In the genomic region with DNA sequence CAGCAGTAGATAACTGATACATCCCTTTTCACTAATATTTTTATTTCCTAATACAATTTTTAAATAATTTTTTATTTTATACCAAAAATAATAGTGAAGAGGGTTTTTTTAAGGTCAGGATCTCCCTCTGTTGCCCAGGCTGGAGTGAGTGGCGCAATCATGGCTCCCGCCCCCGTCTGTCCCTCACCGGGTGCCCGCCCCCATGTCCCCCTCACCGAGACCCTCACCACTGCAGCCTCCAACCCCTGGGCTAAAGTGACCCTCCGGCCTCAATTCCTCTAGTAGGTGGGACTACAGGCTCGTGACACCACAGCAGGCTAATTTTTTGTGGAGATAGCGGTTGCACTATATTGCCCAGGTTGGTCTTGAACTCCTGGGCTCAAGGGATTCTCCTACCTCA, we compare ENCODE assay signal across 8 cellular contexts. TPM values are rescaled to one million over a fixed set of nuclear protein-coding genes. Genes with fewer than 3 reads are reported as not detected.
DNase-seq lines count a peak whose midpoint lies in the region; ATAC-seq and TF ChIP-seq lines count a peak whose summit lies in the region.

No MANE protein-coding gene starts in this region.

- no peak for TF ChIP-seq CTCF in CD14-positive monocyte (IDR thresholded peaks at IDR 0.05)
- no peak for TF ChIP-seq CTCF in Panc1 (IDR thresholded peaks at IDR 0.05)
- no peak for TF ChIP-seq CTCF in epithelial cell of proximal tubule (conservative IDR thresholded peaks at IDR 0.05; ENCODE audit: low read depth, low read length)
- no peak for TF ChIP-seq CTCF in osteoblast (IDR thresholded peaks at IDR 0.05; ENCODE audit: extremely low read depth, low read depth, low read length)

- H3K9me3 Mint-ChIP-seq in CD14-positive monocyte: no peaks in the 10 kb centered on the region

- H3K27ac Mint-ChIP-seq in CD14-positive monocyte: peak overlapping the region; percentile 93 to 98 (median 96)

- CTCF ChIA-PET in Panc1 (lab: Charles Lee): no interaction called here

- peak overlapping the region; percentile 91 for H2AFZ ChIP-seq in osteoblast (ENCODE audit: low read length)

- peak overlapping the region; percentile 89 to 94 for H3K4me3 Mint-ChIP-seq in CD14-positive monocyte

- H3K4me2 ChIP-seq in osteoblast (ENCODE audit: insufficient read depth, low read length): peak overlapping the region; percentile 84

- H3K9me3 ChIP-seq in Panc1 (ENCODE audit: control insufficient read depth, insufficient read depth, low read depth, low read length) (no peaks in the 10 kb centered on the region), osteoblast (ENCODE audit: low read depth, low read length) (no peaks in the 10 kb centered on the region)

- H3K36me3 Mint-ChIP-seq in CD14-positive monocyte: no peaks in the 10 kb centered on the region

- peaks cover 24% of the 10 kb centered on the region for H3K4me1 Mint-ChIP-seq in CD14-positive monocyte

- in situ Hi-C loops in Panc1 (cut with HindIII; ENCODE audit: low pct_unique_long_range_greater_than_20kb, low sequenced_read_pairs): no loop called here

- H3K27me3 Mint-ChIP-seq in CD14-positive monocyte (ENCODE audit: low read depth in 3 of 3): peaks cover 0 to 2% (median 0%) of the 10 kb centered on the region in 3 donors

- H3K27ac ChIP-seq in Panc1 (ENCODE audit: low read length) (peak overlapping the region; percentile 82), osteoblast (ENCODE audit: low read depth, low read length) (peak overlapping the region; percentile 65)

- H3K4me1 ChIP-seq in Panc1 (ENCODE audit: control insufficient read depth, insufficient read depth, low read length): peaks cover 7% of the 10 kb centered on the region; the same call in 1 of the 2 replicates
- H3K4me1 ChIP-seq in osteoblast (ENCODE audit: insufficient read depth, low read length): peaks cover 8% of the 10 kb centered on the region

- DNase-seq in CD14-positive monocyte (ENCODE audit: low spot score) (no peak), Panc1 (ENCODE audit: low read depth, low spot score) (no peak), epithelial cell of proximal tubule (ENCODE audit: low read depth) (no peak), osteoblast (ENCODE audit: insufficient read length, low spot score, missing footprints) (no peak), GOT3 (lab: John Stamatoyannopoulos, UW) (no peak), NCI-H2227 (lab: John Stamatoyannopoulos, UW; ENCODE audit: unreplicated experiment) (no peak), NCI-H748 treated with DMSO at 0.1 percent for 48 hours (lab: John Stamatoyannopoulos, UW) (no peak)

- H3K36me3 ChIP-seq in Panc1 (ENCODE audit: control insufficient read depth, insufficient read depth, low read length) (no peaks in the 10 kb centered on the region), osteoblast (ENCODE audit: insufficient read depth, low read length) (no peaks in the 10 kb centered on the region)

- peaks cover 7% of the 10 kb centered on the region for H3K79me2 ChIP-seq in osteoblast (ENCODE audit: insufficient read depth, low read length)

- POLR2A ChIA-PET in Panc1 (lab: Charles Lee): no interaction called here

- BruUV-seq in Panc1 (replicated peaks; lab: Mats Ljungman, UMichigan): no TSS peak

- H3K4me3 ChIP-seq in Panc1 (ENCODE audit: low read depth in 2 of 2, low read length in 2 of 2) (peak overlapping the region; percentile 61 to 66), epithelial cell of proximal tubule (ENCODE audit: low read depth, low read length) (peak overlapping the region; percentile 84), osteoblast (ENCODE audit: insufficient read depth, low read length) (peak overlapping the region; percentile 94)

- ATAC-seq in Panc1 (no peak), GM18517 (IDR thresholded peaks at IDR 0.05; ENCODE audit: unreplicated experiment) (no peak)

- no peaks in the 10 kb centered on the region for H3K27me3 ChIP-seq in Panc1 (ENCODE audit: control insufficient read depth, insufficient read depth, low read length)
- H3K27me3 ChIP-seq in osteoblast (ENCODE audit: insufficient read depth, low read length): no peaks in the 10 kb centered on the region

- H4K20me1 ChIP-seq in osteoblast (ENCODE audit: insufficient read depth, low read length): no peaks in the 10 kb centered on the region

- intact Hi-C loops in CD14-positive monocyte (cut with micrococcal nuclease): no loop called here
- intact Hi-C loops in Panc1 (cut with micrococcal nuclease; ENCODE audit: unreplicated experiment): no loop called here

RNA-seq across cellular contexts. Expression of a gene that starts 17.8 kb away (rescaled TPM):
- 1 to 10 TPM; 2.5 to 6.5 TPM for polyA plus RNA-seq in CD14-positive monocyte
- total RNA-seq in Panc1 (2021; ENCODE audit: unreplicated experiment) (10.2 TPM), epithelial cell of proximal tubule (3.8 and 7.7 TPM in 2 replicates), osteoblast (14.1 and 17.7 TPM in 2 replicates)
- polyA plus RNA-seq in Panc1 (2012; ENCODE audit: insufficient read length): 8.8 TPM

RNA-seq across cellular contexts. Expression of a gene that starts 32.5 kb away (rescaled TPM):
- 1 to 10 TPM; 6.6 to 8.1 TPM for polyA plus RNA-seq in CD14-positive monocyte
- total RNA-seq in Panc1 (2021; ENCODE audit: unreplicated experiment): 29.2 TPM
- polyA plus RNA-seq in Panc1 (2012; ENCODE audit: insufficient read length): 33.3 TPM
- 23.9 and 26.7 TPM in 2 replicates for total RNA-seq in epithelial cell of proximal tubule
- total RNA-seq in osteoblast: 23.9 and 25.0 TPM in 2 replicates

RNA-seq across cellular contexts. Expression of a gene that starts 41.4 kb away (rescaled TPM):
- polyA plus RNA-seq in CD14-positive monocyte: 100 to 1,000 TPM; 728 to 783 TPM
- total RNA-seq in Panc1 (2021; ENCODE audit: unreplicated experiment): 379 TPM
- 631 TPM for polyA plus RNA-seq in Panc1 (2012; ENCODE audit: insufficient read length)
- total RNA-seq in epithelial cell of proximal tubule: 534 and 748 TPM in 2 replicates
- total RNA-seq in osteoblast: 82.5 and 111 TPM in 2 replicates

RNA-seq across cellular contexts. Expression of a gene that starts 48.8 kb away (rescaled TPM):
- 10 to 100 TPM; 68.3 to 79.8 TPM for polyA plus RNA-seq in CD14-positive monocyte
- total RNA-seq in Panc1 (2021; ENCODE audit: unreplicated experiment) (102 TPM), epithelial cell of proximal tubule (114 and 195 TPM in 2 replicates), osteoblast (53.9 and 62.6 TPM in 2 replicates)
- 114 TPM for polyA plus RNA-seq in Panc1 (2012; ENCODE audit: insufficient read length)
